2 cellular contexts compared by ENCODE assay signal in the genomic region with DNA sequence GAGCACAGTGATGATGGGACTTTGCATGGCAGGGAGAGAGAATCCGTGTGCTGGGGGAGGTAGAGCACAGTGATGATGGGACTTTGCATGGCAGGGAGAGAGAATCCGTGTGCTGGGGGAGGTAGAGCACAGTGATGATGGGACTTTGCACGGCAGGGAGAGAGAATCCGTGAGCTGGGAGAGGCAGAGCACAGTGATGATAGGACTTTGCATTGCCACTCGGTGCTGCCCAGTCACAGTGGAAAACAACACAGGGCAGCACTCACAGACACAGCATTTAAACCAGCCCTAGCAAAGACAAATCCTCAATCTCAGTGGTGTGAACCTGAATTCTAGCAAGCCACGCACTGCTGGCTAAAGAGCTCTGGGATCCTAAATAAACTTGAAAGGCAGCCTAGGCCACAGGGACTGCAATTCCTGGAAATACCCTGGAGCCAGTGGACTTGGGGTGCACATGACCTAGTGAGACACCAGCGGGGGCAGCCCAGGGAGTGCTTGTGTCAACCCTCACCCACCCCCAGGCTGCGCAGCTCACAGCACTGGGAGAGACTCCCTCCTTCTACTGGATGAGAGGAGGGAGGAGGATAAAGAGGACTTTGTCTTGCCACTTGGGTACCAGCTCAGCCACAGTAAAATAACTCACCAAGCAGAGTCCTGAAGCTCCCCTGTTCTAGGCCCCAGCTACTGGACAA.
TF ChIP-seq lines count a peak whose summit lies in the region.

No MANE protein-coding gene starts in this region.

TF ChIP-seq in K562, 482 proteins besides CTCF, POLR2A, EP300 and RAD21:
- TF ChIP-seq ZNF124 (CRISPR knock-in tag; IDR thresholded peaks at IDR 0.05) (no peak), SMAD2 (IDR thresholded peaks at IDR 0.05; ENCODE audit: low read depth, low read length) (no peak), EWSR1 (IDR thresholded peaks at IDR 0.05; ENCODE audit: borderline replicate concordance, low read depth, partially characterized antibody) (no peak), YBX1 (IDR thresholded peaks at IDR 0.05) (no peak), MCM7 (IDR thresholded peaks at IDR 0.05) (no peak), SRSF7 (optimal IDR thresholded peaks at IDR 0.05; ENCODE audit: low read depth, low read length) (no peak)
- TF ChIP-seq, protein P1, sequence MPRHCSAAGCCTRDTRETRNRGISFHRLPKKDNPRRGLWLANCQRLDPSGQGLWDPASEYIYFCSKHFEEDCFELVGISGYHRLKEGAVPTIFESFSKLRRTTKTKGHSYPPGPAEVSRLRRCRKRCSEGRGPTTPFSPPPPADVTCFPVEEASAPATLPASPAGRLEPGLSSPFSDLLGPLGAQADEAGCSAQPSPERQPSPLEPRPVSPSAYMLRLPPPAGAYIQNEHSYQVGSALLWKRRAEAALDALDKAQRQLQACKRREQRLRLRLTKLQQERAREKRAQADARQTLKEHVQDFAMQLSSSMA (CRISPR knock-in tag; IDR thresholded peaks at IDR 0.05), result no peak

TF ChIP-seq in HEK293T, 16 proteins besides CTCF, POLR2A, EP300 and RAD21:
- no peak for TF ChIP-seq SUZ12 (IDR thresholded peaks at IDR 0.05)
- TF ChIP-seq BHLHE40 (IDR thresholded peaks at IDR 0.05; ENCODE audit: borderline replicate concordance), result no peak
- no peak for TF ChIP-seq ELF4 (IDR thresholded peaks at IDR 0.05)
- no peak for TF ChIP-seq FOXK2 (IDR thresholded peaks at IDR 0.05)
- TF ChIP-seq LEF1 (IDR thresholded peaks at IDR 0.05; ENCODE audit: borderline replicate concordance), result no peak
- TF ChIP-seq SP1 (IDR thresholded peaks at IDR 0.05), result no peak
- no peak for TF ChIP-seq FOXA1 (IDR thresholded peaks at IDR 0.05)
- no peak for TF ChIP-seq ZNF384 (IDR thresholded peaks at IDR 0.05)
- no peak for TF ChIP-seq NFRKB (IDR thresholded peaks at IDR 0.05)
TF ChIP-seq in HEK293T: peak in this region for 0.
